In the genomic region with DNA sequence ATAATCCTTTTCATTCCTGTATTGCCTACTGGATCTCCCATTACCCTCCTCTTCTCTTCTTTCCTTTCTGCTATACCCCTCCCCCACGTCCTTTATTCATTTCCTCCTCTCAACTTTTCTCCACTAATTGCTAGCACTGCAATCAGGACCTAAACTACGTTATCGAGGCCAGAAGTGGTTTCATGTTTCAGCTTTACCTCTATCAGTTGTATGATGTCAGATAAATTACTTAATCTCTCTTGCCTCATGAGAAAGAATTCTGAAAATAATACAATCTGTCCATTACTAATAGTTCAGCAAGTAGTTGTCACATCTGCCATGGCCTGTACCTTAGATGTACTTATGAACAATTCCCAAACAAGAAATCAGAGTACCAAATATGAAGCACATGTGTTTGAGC, we compare ENCODE assay signal across 2 cellular contexts.
A peak's percentile ranks its signal among the peaks of the same experiment; 100 is the strongest.
TF ChIP-seq lines count a peak whose summit lies in the region.

No MANE protein-coding gene starts in this region.

TF ChIP-seq in SK-N-SH treated with all-trans-retinoic acid at 6 μM for 48 hours, 23 proteins besides CTCF, POLR2A, EP300 and RAD21:
- TF ChIP-seq RARB (CRISPR knock-in tag; IDR thresholded peaks at IDR 0.05) = no peak
- peak; percentile 14; the same call in 1 of the 2 replicates for TF ChIP-seq ISL1 (CRISPR knock-in tag; IDR thresholded peaks at IDR 0.05)
- no peak for TF ChIP-seq ZFP30 (CRISPR knock-in tag; IDR thresholded peaks at IDR 0.05)
- TF ChIP-seq, protein P1, sequence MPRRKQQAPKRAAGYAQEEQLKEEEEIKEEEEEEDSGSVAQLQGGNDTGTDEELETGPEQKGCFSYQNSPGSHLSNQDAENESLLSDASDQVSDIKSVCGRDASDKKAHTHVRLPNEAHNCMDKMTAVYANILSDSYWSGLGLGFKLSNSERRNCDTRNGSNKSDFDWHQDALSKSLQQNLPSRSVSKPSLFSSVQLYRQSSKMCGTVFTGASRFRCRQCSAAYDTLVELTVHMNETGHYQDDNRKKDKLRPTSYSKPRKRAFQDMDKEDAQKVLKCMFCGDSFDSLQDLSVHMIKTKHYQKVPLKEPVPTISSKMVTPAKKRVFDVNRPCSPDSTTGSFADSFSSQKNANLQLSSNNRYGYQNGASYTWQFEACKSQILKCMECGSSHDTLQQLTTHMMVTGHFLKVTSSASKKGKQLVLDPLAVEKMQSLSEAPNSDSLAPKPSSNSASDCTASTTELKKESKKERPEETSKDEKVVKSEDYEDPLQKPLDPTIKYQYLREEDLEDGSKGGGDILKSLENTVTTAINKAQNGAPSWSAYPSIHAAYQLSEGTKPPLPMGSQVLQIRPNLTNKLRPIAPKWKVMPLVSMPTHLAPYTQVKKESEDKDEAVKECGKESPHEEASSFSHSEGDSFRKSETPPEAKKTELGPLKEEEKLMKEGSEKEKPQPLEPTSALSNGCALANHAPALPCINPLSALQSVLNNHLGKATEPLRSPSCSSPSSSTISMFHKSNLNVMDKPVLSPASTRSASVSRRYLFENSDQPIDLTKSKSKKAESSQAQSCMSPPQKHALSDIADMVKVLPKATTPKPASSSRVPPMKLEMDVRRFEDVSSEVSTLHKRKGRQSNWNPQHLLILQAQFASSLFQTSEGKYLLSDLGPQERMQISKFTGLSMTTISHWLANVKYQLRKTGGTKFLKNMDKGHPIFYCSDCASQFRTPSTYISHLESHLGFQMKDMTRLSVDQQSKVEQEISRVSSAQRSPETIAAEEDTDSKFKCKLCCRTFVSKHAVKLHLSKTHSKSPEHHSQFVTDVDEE (CRISPR knock-in tag; IDR thresholded peaks at IDR 0.05) = 0 out of 2 replicates have a peak, but pooled peaks have one; percentile 31

TF ChIP-seq in SK-N-SH, 30 proteins besides CTCF, POLR2A, EP300 and RAD21:
- TF ChIP-seq GATA2 (CRISPR knock-in tag; IDR thresholded peaks at IDR 0.05) (no peak), RFX5 (IDR thresholded peaks at IDR 0.05; ENCODE audit: low read length) (no peak), FOXM1 (IDR thresholded peaks at IDR 0.05; ENCODE audit: low read depth) (no peak)
